Comparison of ENCODE assay signal across 8 cellular contexts in genomic region chr14:24398943-24399801, GRCh38. TPM values are rescaled to one million over a fixed set of nuclear protein-coding genes. Genes with fewer than 3 reads are reported as not detected.
DNase-seq lines count a peak whose midpoint lies in the region; ATAC-seq and TF ChIP-seq lines count a peak whose summit lies in the region.

TSS of gene NYNRIN (plus strand) at chr14:24399003. CDS start at chr14:24399247, 244 bp downstream.

- ATAC-seq in lower lobe of right lung: peak; percentile 80 to 81
- ATAC-seq in HG02678 (IDR thresholded peaks at IDR 0.05; ENCODE audit: unreplicated experiment): no peak

- intact Hi-C loops in lower lobe of right lung (cut with DNase I): no loop called here

- H3K27ac ChIP-seq in ectodermal cell (ENCODE audit: insufficient read depth, low read depth, low read length, poor library complexity, severe bottlenecking) (no peak within 1 kb of the TSS), lower lobe of right lung (peak within 1 kb of the TSS; percentile 76)

- 2% methylated on average over 54 of the region's 54 CpGs for WGBS in ectodermal cell, 2 experiments

- H3K9me3 ChIP-seq in ectodermal cell (ENCODE audit: control insufficient read depth, low read length) (no peaks in the 10 kb centered on the region), lower lobe of right lung (no peaks in the 10 kb centered on the region)

- TF ChIP-seq CTCF in lower lobe of right lung (IDR thresholded peaks at IDR 0.05): no peak

- H3K4me3 ChIP-seq in ectodermal cell (ENCODE audit: insufficient read depth, low read depth, low read length) (peak within 1 kb of the TSS; percentile 65), lower lobe of right lung (peak within 1 kb of the TSS; percentile 84)

- H3K27me3 ChIP-seq in ectodermal cell (ENCODE audit: control insufficient read depth, insufficient read depth, low read length, poor library complexity, severe bottlenecking) (no peaks in the 10 kb centered on the region), lower lobe of right lung (ENCODE audit: low read depth) (no peaks in the 10 kb centered on the region)

- DNase-seq in stimulated activated CD4-positive, alpha-beta T cell treated with anti-CD3 and anti-CD28 coated beads, Interleukin-12 subunit alpha, Interleukin-12 subunit beta, amount 100 ng/mL, for 4 hours: peak; percentile 21
- DNase-seq in stimulated activated CD4-positive, alpha-beta T cell treated with anti-CD3 and anti-CD28 coated beads, Interleukin-1b, Interleukin-23, amount 100 ng/mL, for 48 hours: no peak
- peak; percentile 22 for DNase-seq in activated CD4-positive, alpha-beta T cell treated with anti-CD3 and anti-CD28 coated beads for 48 hours
- peak; percentile 63 for DNase-seq in lower lobe of right lung
- peak; percentile 11 for DNase-seq in stimulated activated naive CD4-positive, alpha-beta T cell treated with Interleukin-2 at 50 U/mL for 16 hours (lab: John Stamatoyannopoulos, UW)
- no peak for DNase-seq in HuH-7.5 (ENCODE audit: low spot score)

- peaks cover 26% of the 10 kb centered on the region for H3K4me1 ChIP-seq in ectodermal cell (ENCODE audit: control insufficient read depth, insufficient read depth, low read length)
- H3K4me1 ChIP-seq in lower lobe of right lung: peaks cover 58% of the 10 kb centered on the region

- H3K36me3 ChIP-seq in ectodermal cell (ENCODE audit: control insufficient read depth, insufficient read depth, low read length) (no peaks in the 10 kb centered on the region), lower lobe of right lung (no peaks in the 10 kb centered on the region)

RNA-seq across cellular contexts. Expression of gene NYNRIN, which starts in this region (rescaled TPM):
- polyA plus RNA-seq in ectodermal cell (2013, experiment 1 of 4): 26.8 TPM
- 37.6 TPM for polyA plus RNA-seq in ectodermal cell (2013, experiment 2 of 4)
- 23.9 TPM for polyA plus RNA-seq in ectodermal cell (2013, experiment 3 of 4)
- polyA plus RNA-seq in ectodermal cell (2013, experiment 4 of 4): 28.9 TPM
- 17.9 TPM for total RNA-seq in lower lobe of right lung

Comparison
In these comparisons a context has a peak if more than half of its experiments do, and no peak if none do; other contexts are left out.
1. DNase-seq: peak in stimulated activated CD4-positive, alpha-beta T cell treated with anti-CD3 and anti-CD28 coated beads, Interleukin-12 subunit alpha, Interleukin-12 subunit beta, amount 100 ng/mL, for 4 hours (single experiment), activated CD4-positive, alpha-beta T cell treated with anti-CD3 and anti-CD28 coated beads for 48 hours (single experiment), lower lobe of right lung (single experiment) and stimulated activated naive CD4-positive, alpha-beta T cell treated with Interleukin-2 at 50 U/mL for 16 hours (single experiment); none in stimulated activated CD4-positive, alpha-beta T cell treated with anti-CD3 and anti-CD28 coated beads, Interleukin-1b, Interleukin-23, amount 100 ng/mL, for 48 hours (single experiment) and HuH-7.5 (single experiment).